18 cellular contexts compared by ENCODE assay signal in the genomic region with DNA sequence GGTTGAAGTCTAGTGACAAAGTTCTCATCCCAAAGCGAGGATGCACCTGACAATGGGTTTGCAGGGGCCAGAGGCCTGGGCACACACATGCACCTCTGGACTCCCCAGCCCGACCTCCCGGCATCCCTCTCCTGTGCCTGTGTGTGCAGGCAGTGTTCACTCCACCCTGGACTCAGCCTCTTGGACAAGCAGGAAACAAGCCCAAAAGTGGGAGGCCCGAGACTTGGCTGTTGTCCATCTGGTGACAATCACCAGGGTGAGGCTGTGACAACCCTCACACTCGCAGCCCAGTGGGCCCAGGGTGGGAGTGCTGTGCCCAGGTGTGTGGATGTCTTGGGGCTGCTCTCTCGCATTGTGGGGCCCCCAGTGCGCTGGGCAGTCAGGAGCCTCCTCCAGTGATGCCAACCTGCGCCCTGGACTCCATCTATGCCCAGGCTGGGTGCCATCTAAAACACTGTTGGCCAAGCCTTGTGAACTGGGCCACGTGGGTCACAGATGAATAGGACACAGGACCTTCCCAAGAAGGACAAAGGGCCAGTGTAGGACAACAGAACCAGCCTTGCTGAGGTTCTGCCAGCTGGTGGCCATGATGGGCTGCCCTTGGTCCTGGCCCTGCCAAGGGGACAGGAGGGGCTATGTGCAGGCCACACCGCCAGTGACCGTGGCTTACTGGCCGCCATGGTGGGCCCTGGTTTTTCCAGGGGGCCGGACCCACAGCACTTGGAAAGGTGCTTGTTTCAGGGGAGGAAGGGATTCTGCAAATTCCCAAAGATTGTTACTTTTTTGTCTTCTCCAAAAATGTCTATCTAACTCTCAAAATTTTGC.
"Had no signal": no experiment of that assay in that cellular context is flagged by ENCODE, and none has a peak within 500 bp of the region (broad histone marks: within the 10 kb centered on the region; RNA-seq: fewer than 3 reads in every experiment).

No MANE protein-coding gene starts in this region.

- H3K9me3 ChIP-seq: body of pancreas, lower lobe of right lung, prostate gland, right atrium auricular region, SK-N-SH, uterus had no signal

- H3K27ac Mint-ChIP-seq: activated CD8-positive, alpha-beta memory T cell treated with anti-CD3 and anti-CD28 coated beads, Interleukin-2, amount 10 ng/mL, durations not matched to agents 7 days and 5 days; activated T-helper 17 cell treated with anti-CD3 and anti-CD28 coated beads, Interleukin-2, amount 50 U/mL, for 72 hours; nephron; T-helper 2 cell treated with Interferon-gamma antibody and Interleukin-4, amounts not matched to agents 5 μg/mL and 100 μg/mL, for 36 hours had no signal

- H3K9me3 Mint-ChIP-seq: activated T-helper 17 cell treated with anti-CD3 and anti-CD28 coated beads, Interleukin-2, amount 50 U/mL, for 72 hours; nephron; T-helper 2 cell treated with Interferon-gamma antibody and Interleukin-4, amounts not matched to agents 5 μg/mL and 100 μg/mL, for 36 hours had no signal

- H3K4me3 ChIP-seq: body of pancreas, lower lobe of right lung, prostate gland, right atrium auricular region, skin epidermis, uterus had no signal

- H3K4me1 ChIP-seq: body of pancreas, lower lobe of right lung, prostate gland, right atrium auricular region, uterus had no signal

- H3K9ac ChIP-seq: SK-N-SH had no signal

- H3K27me3 ChIP-seq: body of pancreas, right atrium auricular region, uterus had no signal

- H3K4me3 Mint-ChIP-seq: activated CD8-positive, alpha-beta memory T cell treated with anti-CD3 and anti-CD28 coated beads, Interleukin-2, amount 10 ng/mL, durations not matched to agents 7 days and 5 days; activated T-helper 17 cell treated with anti-CD3 and anti-CD28 coated beads, Interleukin-2, amount 50 U/mL, for 72 hours; nephron; T-helper 2 cell treated with Interferon-gamma antibody and Interleukin-4, amounts not matched to agents 5 μg/mL and 100 μg/mL, for 36 hours had no signal

- H3K4me1 Mint-ChIP-seq: activated CD8-positive, alpha-beta memory T cell treated with anti-CD3 and anti-CD28 coated beads, Interleukin-2, amount 10 ng/mL, durations not matched to agents 7 days and 5 days; activated T-helper 17 cell treated with anti-CD3 and anti-CD28 coated beads, Interleukin-2, amount 50 U/mL, for 72 hours had no signal

- H3K27me3 Mint-ChIP-seq: activated CD8-positive, alpha-beta memory T cell treated with anti-CD3 and anti-CD28 coated beads, Interleukin-2, amount 10 ng/mL, durations not matched to agents 7 days and 5 days; activated T-helper 17 cell treated with anti-CD3 and anti-CD28 coated beads, Interleukin-2, amount 50 U/mL, for 72 hours had no signal

- H3K36me3 ChIP-seq: lower lobe of right lung, prostate gland, right atrium auricular region, uterus had no signal

- DNase-seq: activated CD4-positive, alpha-beta T cell treated with anti-CD3 and anti-CD28 coated beads, Interleukin-2, amount 50 U/mL, for 48 hours; activated CD8-positive, alpha-beta memory T cell treated with anti-CD3 and anti-CD28 coated beads, Interleukin-2, amount 10 ng/mL, durations not matched to agents 7 days and 5 days; activated naive CD4-positive, alpha-beta T cell treated with Interleukin-2 at 50 U/mL for 16 hours; activated T-cell treated with anti-CD3 and anti-CD28 coated beads, Interleukin-2, amount 50 U/mL, for 1 hour; body of pancreas; left cardiac atrium; lower lobe of right lung; occipital lobe; SK-N-SH; stimulated activated CD4-positive, alpha-beta T cell treated with anti-CD3 and anti-CD28 coated beads, Interleukin-15, amount 100 ng/mL, for 24 hours; stimulated activated CD4-positive, alpha-beta T cell treated with anti-CD3 and anti-CD28 coated beads, Interleukin-2, amount 100 ng/mL, for 48 hours; uterus had no signal

- H3K27ac ChIP-seq: body of pancreas, lower lobe of right lung, prostate gland, right atrium auricular region, skin epidermis, uterus had no signal

- ATAC-seq: activated CD8-positive, alpha-beta memory T cell treated with anti-CD3 and anti-CD28 coated beads, Interleukin-2, amount 10 ng/mL, durations not matched to agents 7 days and 5 days; activated T-helper 17 cell treated with anti-CD3 and anti-CD28 coated beads, Interleukin-2, amount 50 U/mL, for 72 hours; body of pancreas; left cardiac atrium; lower lobe of right lung had no signal

- H3K36me3 Mint-ChIP-seq: activated CD8-positive, alpha-beta memory T cell treated with anti-CD3 and anti-CD28 coated beads, Interleukin-2, amount 10 ng/mL, durations not matched to agents 7 days and 5 days had no signal
